Comparison of ENCODE assay signal across 9 cellular contexts in genomic region chr7:88927-89921, GRCh38.
DNase-seq lines count a peak whose midpoint lies in the region; ATAC-seq, FAIRE-seq and TF ChIP-seq lines count a peak whose summit lies in the region.
"Had no signal": no experiment of that assay in that cellular context is flagged by ENCODE, and none has a peak within 500 bp of the region (broad histone marks: within the 10 kb centered on the region; RNA-seq: fewer than 3 reads in every experiment).

No MANE protein-coding gene starts in this region.

- peaks cover 7% of the 10 kb centered on the region for H3K4me1 Mint-ChIP-seq in activated T-cell treated with anti-CD3 and anti-CD28 coated beads, Interleukin-2, amount 50 U/mL, for 24 hours (ENCODE audit: low read depth)
- peaks cover 8% of the 10 kb centered on the region for H3K4me1 Mint-ChIP-seq in activated T-cell treated with anti-CD3 and anti-CD28 coated beads, Interleukin-2, amount 50 U/mL, for 4 hours (ENCODE audit: low read depth)

- H3K27ac ChIP-seq in K562 (ENCODE audit: extremely low read depth, low read depth, low read length) = no peak overlapping the region
- H3K27ac ChIP-seq: right lobe of liver had no signal

- no peaks in the 10 kb centered on the region for H3K79me2 ChIP-seq in K562 (ENCODE audit: control insufficient read depth, insufficient read depth, low read length)

- H3K27me3 Mint-ChIP-seq in activated T-cell treated with anti-CD3 and anti-CD28 coated beads, Interleukin-2, amount 50 U/mL, for 24 hours = peaks cover 10% of the 10 kb centered on the region
- peaks cover 15% of the 10 kb centered on the region for H3K27me3 Mint-ChIP-seq in activated T-cell treated with anti-CD3 and anti-CD28 coated beads, Interleukin-2, amount 50 U/mL, for 4 hours (ENCODE audit: low read depth)

- whole genome bisulfite sequencing in K562 (ENCODE audit: insufficient coverage, low coverage, missing lambda C conversion rate) = 18% methylated on average over 13 of the region's 13 CpGs

- TF ChIP-seq POLR2A in K562 (conservative IDR thresholded peaks at IDR 0.05) = no peak

- H3K9me1 ChIP-seq in K562 (ENCODE audit: control insufficient read depth, insufficient read depth, low read length) = no peaks in the 10 kb centered on the region

- no peak overlapping the region for H3K9ac ChIP-seq in K562 (ENCODE audit: insufficient read depth in 1 of 2, low read depth in 2 of 2, low read length in 2 of 2)

- H4K20me1 ChIP-seq in K562 (replicated peaks; ENCODE audit: control insufficient read depth, insufficient read depth, low read length) = peaks cover 11% of the 10 kb centered on the region; the same call in 1 of the 2 replicates

- peaks cover 50 to 84% of the 10 kb centered on the region in 2 experiments for H3K27me3 ChIP-seq in K562 (ENCODE audit: control insufficient read depth in 2 of 2, insufficient read depth in 2 of 2, low read length in 2 of 2)
- H3K27me3 ChIP-seq: right lobe of liver had no signal

- intact Hi-C loops in K562 (cut with micrococcal nuclease) = no loop called here

- no peak overlapping the region for H3K27ac Mint-ChIP-seq in activated T-cell treated with anti-CD3 and anti-CD28 coated beads, Interleukin-2, amount 50 U/mL, for 24 hours

- no peaks in the 10 kb centered on the region for H3K36me3 Mint-ChIP-seq in activated T-cell treated with anti-CD3 and anti-CD28 coated beads, Interleukin-2, amount 50 U/mL, for 24 hours (ENCODE audit: low read depth)
- H3K36me3 Mint-ChIP-seq in activated T-cell treated with anti-CD3 and anti-CD28 coated beads, Interleukin-2, amount 50 U/mL, for 4 hours (ENCODE audit: insufficient read depth) = no peaks in the 10 kb centered on the region

- H3K4me2 ChIP-seq in K562 (ENCODE audit: insufficient read depth, low read length) = no peak overlapping the region

- no peak for ATAC-seq in activated T-cell treated with anti-CD3 and anti-CD28 coated beads, Interleukin-2, amount 50 U/mL, for 4 hours
- ATAC-seq in K562 (no peak), left lobe of liver (no peak), GM19452 (IDR thresholded peaks at IDR 0.05; ENCODE audit: unreplicated experiment) (no peak)

- BruUV-seq in K562 (replicated peaks; lab: Mats Ljungman, UMichigan) = no TSS peak

- H3K9me3 Mint-ChIP-seq in activated T-cell treated with anti-CD3 and anti-CD28 coated beads, Interleukin-2, amount 50 U/mL, for 24 hours = no peaks in the 10 kb centered on the region
- no peaks in the 10 kb centered on the region for H3K9me3 Mint-ChIP-seq in activated T-cell treated with anti-CD3 and anti-CD28 coated beads, Interleukin-2, amount 50 U/mL, for 4 hours

- CTCF ChIA-PET in K562 (lab: Yijun Ruan, JAX; ENCODE audit: low intra/inter-chr PET ratio) = interaction anchor here (0.6 kb wide), 1 partner anchor 25 kb away, joined by 3 read pairs; no protein-coding TSS in a partner anchor

- no peak for TF ChIP-seq EP300 in K562 (IDR thresholded peaks at IDR 0.05; ENCODE audit: low read length)

- no peak overlapping the region for H3K4me3 Mint-ChIP-seq in activated T-cell treated with anti-CD3 and anti-CD28 coated beads, Interleukin-2, amount 50 U/mL, for 24 hours
- no peak overlapping the region for H3K4me3 Mint-ChIP-seq in activated T-cell treated with anti-CD3 and anti-CD28 coated beads, Interleukin-2, amount 50 U/mL, for 4 hours

- TF ChIP-seq RAD21 in K562 (CRISPR knock-in tag; conservative IDR thresholded peaks at IDR 0.05 in 1 of 2, IDR thresholded peaks at IDR 0.05 in 1 of 2) = no peak

- peak; percentile 22 for DNase-seq in activated T-cell treated with anti-CD3 and anti-CD28 coated beads, Interleukin-2, amount 50 U/mL, for 24 hours
- no peak for DNase-seq in activated T-cell treated with anti-CD3 and anti-CD28 coated beads, Interleukin-2, amount 50 U/mL, for 4 hours
- DNase-seq in K562 (ENCODE audit: extremely low read depth in 1 of 4, low spot score in 3 of 4) (no peak), left lobe of liver (ENCODE audit: low spot score) (peak; percentile 42), urothelium cell line (ENCODE audit: low spot score) (peak; percentile 84), NCI-H1694 treated with DMSO at 0.1 percent for 48 hours (lab: John Stamatoyannopoulos, UW) (no peak), HUDEP-2 (lab: John Stamatoyannopoulos, UW; ENCODE audit: unreplicated experiment in 76 of 76) (no peak)
- DNase-seq: right lobe of liver had no signal

- POLR2A ChIA-PET in K562 (lab: Yijun Ruan, JAX) = interaction anchor here (2.7 kb wide), 1 partner anchor 8 kb away, joined by 11 read pairs; no protein-coding TSS in a partner anchor

- in situ Hi-C loops in K562 (cut with MboI) = no loop called here

- no peak overlapping the region for H2AFZ ChIP-seq in K562 (ENCODE audit: low read depth, low read length)

- TF ChIP-seq CTCF in K562 (IDR thresholded peaks at IDR 0.05 in 2 of 3, conservative IDR thresholded peaks at IDR 0.05 in 1 of 3; ENCODE audit: insufficient read depth in 2 of 3, low read depth in 1 of 3, low read length in 3 of 3) = no peak

- H3K4me3 ChIP-seq in K562 = no peak overlapping the region
- H3K4me3 ChIP-seq: right lobe of liver had no signal

- no peaks in the 10 kb centered on the region; the same call in 1 of the 2 replicates for H3K9me3 ChIP-seq in K562 (replicated peaks; ENCODE audit: control insufficient read depth, insufficient read depth, low read depth, low read length)
- H3K9me3 ChIP-seq: right lobe of liver had no signal

- H3K36me3 ChIP-seq in K562 (ENCODE audit: control insufficient read depth, insufficient read depth, low read length) = no peaks in the 10 kb centered on the region
- H3K36me3 ChIP-seq: right lobe of liver had no signal

- H3K4me1 ChIP-seq in K562 (replicated peaks in 1 of 2; ENCODE audit: control insufficient read depth in 2 of 2, insufficient read depth in 2 of 2, low read length in 2 of 2) = peaks cover 0 to 15% of the 10 kb centered on the region in 2 experiments; a peak in 1 of 5 replicates
- H3K4me1 ChIP-seq: right lobe of liver had no signal

- FAIRE-seq in K562 (lab: Jason Lieb, UNC) (no peak), urothelium cell line (lab: Jason Lieb, UNC) (peak; percentile 99)

TF ChIP-seq in K562, 482 proteins besides CTCF, POLR2A, EP300 and RAD21:
- TF ChIP-seq FOXA1 (IDR thresholded peaks at IDR 0.05; ENCODE audit: borderline replicate concordance) = no peak
- TF ChIP-seq MAX (CRISPR knock-in tag; IDR thresholded peaks at IDR 0.05) = peak; percentile 51; the same call in 1 of the 2 replicates
- peak; percentile 33; the same call in 1 of the 2 replicates for TF ChIP-seq TFAP4 (CRISPR knock-in tag; IDR thresholded peaks at IDR 0.05; ENCODE audit: borderline replicate concordance)

Comparison
In these comparisons a context has a peak if more than half of its experiments do, and no peak if none do; other contexts are left out.
1. DNase-seq: peak in activated T-cell treated with anti-CD3 and anti-CD28 coated beads, Interleukin-2, amount 50 U/mL, for 24 hours (single experiment), left lobe of liver (single experiment) and urothelium cell line (single experiment); none in activated T-cell treated with anti-CD3 and anti-CD28 coated beads, Interleukin-2, amount 50 U/mL, for 4 hours (single experiment), K562 (0 of 4), NCI-H1694 treated with DMSO at 0.1 percent for 48 hours (single experiment) and HUDEP-2 (0 of 76).